In the genomic region with DNA sequence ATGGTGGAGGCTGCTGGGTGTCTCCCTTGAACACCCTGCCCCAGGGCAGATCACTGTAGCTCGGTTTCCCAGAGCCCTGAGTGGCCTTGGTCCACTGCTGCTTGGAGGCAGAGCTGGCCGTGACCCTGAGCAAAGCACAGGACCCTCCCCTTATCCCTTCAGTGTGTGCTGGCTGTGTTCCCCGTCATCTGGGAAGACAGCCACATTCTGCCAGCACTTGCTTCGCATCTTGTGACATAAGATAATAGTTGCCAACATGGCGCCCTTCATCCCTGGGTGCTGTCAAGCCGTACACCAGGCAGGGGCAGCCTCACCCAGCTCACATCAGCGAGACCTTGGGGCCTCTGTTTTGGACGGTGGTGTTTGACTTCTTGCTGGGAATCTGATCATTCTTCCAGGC, we compare ENCODE assay signal across 1 cellular context.
TF ChIP-seq lines count a peak whose summit lies in the region.

No MANE protein-coding gene starts in this region.

TF ChIP-seq in HepG2, 621 proteins besides CTCF, POLR2A, EP300 and RAD21 (continued from another document):
- TF ChIP-seq, protein P1, sequence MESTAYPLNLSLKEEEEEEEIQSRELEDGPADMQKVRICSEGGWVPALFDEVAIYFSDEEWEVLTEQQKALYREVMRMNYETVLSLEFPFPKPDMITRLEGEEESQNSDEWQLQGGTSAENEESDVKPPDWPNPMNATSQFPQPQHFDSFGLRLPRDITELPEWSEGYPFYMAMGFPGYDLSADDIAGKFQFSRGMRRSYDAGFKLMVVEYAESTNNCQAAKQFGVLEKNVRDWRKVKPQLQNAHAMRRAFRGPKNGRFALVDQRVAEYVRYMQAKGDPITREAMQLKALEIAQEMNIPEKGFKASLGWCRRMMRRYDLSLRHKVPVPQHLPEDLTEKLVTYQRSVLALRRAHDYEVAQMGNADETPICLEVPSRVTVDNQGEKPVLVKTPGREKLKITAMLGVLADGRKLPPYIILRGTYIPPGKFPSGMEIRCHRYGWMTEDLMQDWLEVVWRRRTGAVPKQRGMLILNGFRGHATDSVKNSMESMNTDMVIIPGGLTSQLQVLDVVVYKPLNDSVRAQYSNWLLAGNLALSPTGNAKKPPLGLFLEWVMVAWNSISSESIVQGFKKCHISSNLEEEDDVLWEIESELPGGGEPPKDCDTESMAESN (CRISPR knock-in tag; conservative IDR thresholded peaks at IDR 0.05) = no peak
- TF ChIP-seq ZSCAN22 (CRISPR knock-in tag; IDR thresholded peaks at IDR 0.05) = no peak
- TF ChIP-seq, protein P2, sequence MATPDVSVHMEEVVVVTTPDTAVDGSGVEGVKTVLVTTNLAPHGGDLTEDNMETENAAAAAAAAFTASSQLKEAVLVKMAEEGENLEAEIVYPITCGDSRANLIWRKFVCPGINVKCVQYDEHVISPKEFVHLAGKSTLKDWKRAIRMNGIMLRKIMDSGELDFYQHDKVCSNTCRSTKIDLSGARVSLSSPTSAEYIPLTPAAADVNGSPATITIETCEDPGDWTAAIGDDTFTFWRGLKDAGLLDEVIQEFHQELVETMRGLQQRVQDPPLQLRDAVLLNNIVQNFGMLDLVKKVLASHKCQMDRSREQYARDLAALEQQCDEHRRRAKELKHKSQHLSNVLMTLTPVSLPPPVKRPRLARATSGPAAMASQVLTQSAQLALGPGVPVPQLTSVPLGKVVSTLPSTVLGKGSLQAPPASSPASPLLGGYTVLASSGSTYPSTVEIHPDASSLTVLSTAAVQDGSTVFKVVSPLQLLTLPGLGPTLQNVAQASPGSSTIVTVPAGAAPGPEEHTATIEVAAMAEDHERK (CRISPR knock-in tag; IDR thresholded peaks at IDR 0.05; ENCODE audit: low read depth) = no peak
- TF ChIP-seq CREB1 (IDR thresholded peaks at IDR 0.05) = no peak
- TF ChIP-seq CREB1 (CRISPR knock-in tag; IDR thresholded peaks at IDR 0.05) = no peak
- TF ChIP-seq CBX1 (IDR thresholded peaks at IDR 0.05; ENCODE audit: low read depth) = no peak
- no peak for TF ChIP-seq IRX3 (CRISPR knock-in tag; IDR thresholded peaks at IDR 0.05; ENCODE audit: borderline replicate concordance, low read depth)
- TF ChIP-seq, protein P3, sequence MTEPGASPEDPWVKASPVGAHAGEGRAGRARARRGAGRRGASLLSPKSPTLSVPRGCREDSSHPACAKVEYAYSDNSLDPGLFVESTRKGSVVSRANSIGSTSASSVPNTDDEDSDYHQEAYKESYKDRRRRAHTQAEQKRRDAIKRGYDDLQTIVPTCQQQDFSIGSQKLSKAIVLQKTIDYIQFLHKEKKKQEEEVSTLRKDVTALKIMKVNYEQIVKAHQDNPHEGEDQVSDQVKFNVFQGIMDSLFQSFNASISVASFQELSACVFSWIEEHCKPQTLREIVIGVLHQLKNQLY (CRISPR knock-in tag; IDR thresholded peaks at IDR 0.05) = no peak
